20 cellular contexts compared by ENCODE assay signal in genomic region chr11:19234428-19234827, GRCh38. TPM values are rescaled to one million over a fixed set of nuclear protein-coding genes. Genes with fewer than 3 reads are reported as not detected.
DNase-seq lines count a peak whose midpoint lies in the region; ATAC-seq and TF ChIP-seq lines count a peak whose summit lies in the region.
"Had no signal": no experiment of that assay in that cellular context is flagged by ENCODE, and none has a peak within 500 bp of the region (broad histone marks: within the 10 kb centered on the region; RNA-seq: fewer than 3 reads in every experiment).

No MANE protein-coding gene starts in this region.

- no peaks in the 10 kb centered on the region for H3K9me2 ChIP-seq in OCI-LY7 (ENCODE audit: insufficient read depth, low read length)

- WGBS in psoas muscle, 3 donors, result 34 to 54% (median 38%) methylated on average over 4 of the region's 4 CpGs

- 0 out of 2 replicates have a peak, but pooled peaks cover 3% of the 10 kb centered on the region for H4K20me1 ChIP-seq in OCI-LY7 (ENCODE audit: insufficient read depth, low read length)

- H3K36me3 ChIP-seq in psoas muscle (ENCODE audit: insufficient read depth in 1 of 2, low read depth in 1 of 2) (no peaks in the 10 kb centered on the region), OCI-LY7 (ENCODE audit: insufficient read depth, low read length) (peaks cover 100% of the 10 kb centered on the region)

- H3K9me3 ChIP-seq in psoas muscle, result no peaks in the 10 kb centered on the region
- no peaks in the 10 kb centered on the region for H3K9me3 ChIP-seq in OCI-LY7 (ENCODE audit: low read length)
- H3K9me3 ChIP-seq: BLaER1 treated with 17β-estradiol and CSF1 and Interleukin-3, amounts not matched to agents 10 nM and 100 nM had no signal

- peak; percentile 41 for TF ChIP-seq POLR2A in erythroblast (IDR thresholded peaks at IDR 0.05; ENCODE audit: low read length)

- H2AFZ ChIP-seq in OCI-LY7 (ENCODE audit: low read length), result no peak overlapping the region
- H2AFZ ChIP-seq: GM23248 had no signal

- peaks cover 12% of the 10 kb centered on the region for H3K4me1 ChIP-seq in psoas muscle
- H3K4me1 ChIP-seq in OCI-LY7 (ENCODE audit: insufficient read depth, low read length, poor library complexity, severe bottlenecking), result peaks cover 15% of the 10 kb centered on the region

- TF ChIP-seq CTCF in psoas muscle (IDR thresholded peaks at IDR 0.05) (no peak), OCI-LY7 (conservative IDR thresholded peaks at IDR 0.05; ENCODE audit: low read length) (no peak)

- no TSS peak for BruUV-seq in OCI-LY7 (replicated peaks; lab: Mats Ljungman, UMichigan)

- CTCF ChIA-PET in OCI-LY7 (lab: Charles Lee; ENCODE audit: unreplicated experiment), result no interaction called here

- ATAC-seq in left ventricle myocardium superior (peak; percentile 29), Right ventricle myocardium inferior (no peak), psoas muscle (peak; percentile 31 to 68 (median 50))
- ATAC-seq: GM12878, HCT116 had no signal

- DNase-seq in left ventricle myocardium superior, result no peak
- DNase-seq in Right ventricle myocardium inferior (ENCODE audit: missing footprints), result no peak
- DNase-seq in erythroblast (lab: John Stamatoyannopoulos, UW), result no peak
- no peak for DNase-seq in psoas muscle
- no peak for DNase-seq in stimulated activated naive CD4-positive, alpha-beta T cell treated with Interleukin-2 at 50 U/mL for 16 hours (lab: John Stamatoyannopoulos, UW)
- no peak for DNase-seq in OCI-LY7 (ENCODE audit: low spot score)
- DNase-seq in central memory CD4-positive, alpha-beta T cell, result no peak
- DNase-seq: ACHN; Calu3; CD4-positive, CD25-positive, alpha-beta regulatory T cell; DMS 273 treated with DMSO at 0.1 percent for 48 hours; DMS79; GM23248; IMR-90 had no signal

- POLR2A ChIA-PET in OCI-LY7 (lab: Charles Lee), result interaction anchor here (0.5 kb wide), 1 partner anchor 546 kb away, joined by 3 read pairs; no protein-coding TSS in a partner anchor

- H3K27ac ChIP-seq in psoas muscle (peak overlapping the region; percentile 79), OCI-LY7 (ENCODE audit: low read depth, low read length, poor library complexity, severe bottlenecking) (no peak overlapping the region)
- H3K27ac ChIP-seq: BLaER1 treated with 17β-estradiol and CSF1 and Interleukin-3, amounts not matched to agents 10 nM and 100 nM; GM23248 had no signal

- H3K4me3 ChIP-seq in psoas muscle (no peak overlapping the region), OCI-LY7 (ENCODE audit: low read depth, low read length, poor library complexity, severe bottlenecking) (no peak overlapping the region)
- H3K4me3 ChIP-seq: BLaER1 treated with 17β-estradiol and CSF1 and Interleukin-3, amounts not matched to agents 10 nM and 100 nM; GM12878; GM23248 had no signal

- H3K4me2 ChIP-seq in OCI-LY7 (ENCODE audit: low read length), result no peak overlapping the region
- H3K4me2 ChIP-seq: BLaER1 treated with 17β-estradiol and CSF1 and Interleukin-3, amounts not matched to agents 10 nM and 100 nM had no signal

- H3K27me3 ChIP-seq in psoas muscle (ENCODE audit: insufficient read depth in 3 of 3, low read length in 2 of 3), result no peaks in the 10 kb centered on the region
- H3K27me3 ChIP-seq: BLaER1 treated with 17β-estradiol and CSF1 and Interleukin-3, amounts not matched to agents 10 nM and 100 nM had no signal

- intact Hi-C loops in left ventricle myocardium superior (cut with micrococcal nuclease), result no loop called here
- intact Hi-C loops in Right ventricle myocardium inferior (cut with DNase I), result no loop called here
- intact Hi-C loops in psoas muscle (cut with DNase I), result loop anchor here (5.0 kb wide), 2 partner anchors 37 to 1392 kb away; no protein-coding TSS in a partner anchor
- intact Hi-C loops in OCI-LY7 (cut with micrococcal nuclease; ENCODE audit: unreplicated experiment), result no loop called here

- H3K79me2 ChIP-seq in OCI-LY7 (ENCODE audit: insufficient read depth, low read depth, low read length), result peaks cover 40% of the 10 kb centered on the region

RNA-seq across cellular contexts. Expression of gene E2F8, which starts 6.3 kb away (rescaled TPM):
- total RNA-seq in left ventricle myocardium superior (5.8 TPM), Right ventricle myocardium inferior (1.7 TPM), psoas muscle (10 to 100 TPM in 1 of 4 donors, 1 to 10 TPM in 3; 1.4 to 11.6 (median 3.9) TPM), OCI-LY7 (2022) (55.7 and 75.2 TPM in 2 replicates)
- polyA plus RNA-seq in psoas muscle, result 1 to 10 TPM in 2 of 3 donors, under 1 TPM in 1; 1.00 to 1.5 (median 1.2) TPM
- 29.3 and 46.0 TPM in 2 replicates for total RNA-seq in OCI-LY7 (2014; rRNA removed; shearing (Covaris generic))

RNA-seq across cellular contexts. Expression of gene CSRP3, which starts 32.6 kb away (rescaled TPM):
- total RNA-seq in left ventricle myocardium superior (1,162 TPM), Right ventricle myocardium inferior (1,720 TPM), psoas muscle (1,000 to 10,000 TPM in 2 of 4 donors, 100 to 1,000 TPM in 2; 316 to 1,082 (median 863) TPM), OCI-LY7 (2022) (not detected in 2 replicates)
- 100 to 1,000 TPM in 2 of 3 donors, 10 to 100 TPM in 1; 35.9 to 856 (median 122) TPM for polyA plus RNA-seq in psoas muscle
- total RNA-seq in OCI-LY7 (2014; rRNA removed; shearing (Covaris generic)), result not detected in 2 replicates
- total RNA-seq: A172; Calu3; CD4-positive, CD25-positive, alpha-beta regulatory T cell; G401; GM12878; GM23248; HT-29; IMR-90 had no signal
- polyA plus RNA-seq: CD4-positive, CD25-positive, alpha-beta regulatory T cell; GM12878; GM23248; IMR-90 had no signal

Comparison
In these comparisons a context has a peak if more than half of its experiments do, and no peak if none do; other contexts are left out.
1. RNA of gene CSRP3, which starts 32.6 kb away (total RNA-seq): 1,720 TPM in Right ventricle myocardium inferior (single experiment), 1,162 TPM in left ventricle myocardium superior (single experiment) and 316 to 1,082 TPM in psoas muscle; not detected in OCI-LY7; every median in the first group is over 100 times any median in the second.
2. intact Hi-C loops: an anchor here in psoas muscle (5.0 kb wide); none called in left ventricle myocardium superior, Right ventricle myocardium inferior and OCI-LY7.